In the genomic region with DNA sequence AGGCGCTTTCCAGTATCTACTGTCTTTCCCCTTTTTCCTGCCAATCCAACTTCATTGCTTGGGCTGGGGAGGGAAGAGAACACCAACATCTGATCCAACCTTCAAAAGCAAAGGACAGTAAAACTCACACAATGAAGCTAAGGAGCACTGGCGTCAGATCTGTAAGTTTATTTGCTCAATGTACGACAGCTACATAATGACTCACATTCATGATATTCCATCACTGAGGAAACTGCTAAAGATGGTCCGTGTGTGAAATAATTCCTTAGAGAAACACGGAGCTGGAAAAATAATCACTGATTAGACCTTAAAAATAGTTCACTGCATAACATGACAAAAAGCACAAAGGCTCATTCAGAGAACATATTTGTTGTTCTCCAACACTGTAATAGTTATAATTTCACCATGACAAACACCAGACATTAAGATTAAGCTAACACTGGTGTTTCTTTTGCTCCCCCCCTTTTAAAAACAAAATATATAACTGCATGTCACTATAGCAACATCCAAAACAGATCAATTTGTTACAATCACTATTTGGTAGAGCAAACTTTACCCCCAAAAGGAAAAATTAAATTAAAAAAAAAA, we compare ENCODE assay signal across 20 cellular contexts. TPM values are rescaled to one million over a fixed set of nuclear protein-coding genes. Genes with fewer than 3 reads are reported as not detected.
DNase-seq lines count a peak whose midpoint lies in the region; ATAC-seq, FAIRE-seq and TF ChIP-seq lines count a peak whose summit lies in the region.
"Had no signal": no experiment of that assay in that cellular context is flagged by ENCODE, and none has a peak within 500 bp of the region (broad histone marks: within the 10 kb centered on the region; RNA-seq: fewer than 3 reads in every experiment).

No MANE protein-coding gene starts in this region.

- H3K27ac Mint-ChIP-seq in endothelial cell (ENCODE audit: unreplicated experiment), result peak overlapping the region; percentile 16

- H3K14ac ChIP-seq in trophoblast cell (ENCODE audit: low read length), result no peak overlapping the region

- no peak for FAIRE-seq in pancreas (lab: Jason Lieb, UNC)
- FAIRE-seq: GM12891 had no signal

- H4K12ac ChIP-seq in trophoblast cell (ENCODE audit: low read depth, low read length), result no peak overlapping the region

- H3K27me3 ChIP-seq in SJSA1 (replicated peaks) (no peaks in the 10 kb centered on the region), pancreas (no peaks in the 10 kb centered on the region), trophoblast cell (ENCODE audit: insufficient read depth, low read length) (no peaks in the 10 kb centered on the region)
- H3K27me3 ChIP-seq: colonic mucosa had no signal

- H2AFZ ChIP-seq in trophoblast cell (ENCODE audit: insufficient read depth, low read length, poor library complexity), result no peak overlapping the region

- H3K4me1 Mint-ChIP-seq in endothelial cell (ENCODE audit: unreplicated experiment), result peaks cover 25% of the 10 kb centered on the region

- H3K36me3 ChIP-seq in SJSA1, result peaks cover 84% of the 10 kb centered on the region
- H3K36me3 ChIP-seq in pancreas, result peaks cover 0 to 13% (median 9%) of the 10 kb centered on the region in 3 donors
- H3K36me3 ChIP-seq in trophoblast cell (ENCODE audit: control insufficient read depth in 1 of 2, insufficient read depth in 2 of 2, low read length in 2 of 2), result peaks cover 31 to 49% of the 10 kb centered on the region in 2 experiments
- H3K36me3 ChIP-seq: colonic mucosa had no signal

- H3K4me3 Mint-ChIP-seq in endothelial cell (ENCODE audit: unreplicated experiment), result peak overlapping the region; percentile 79

- H3K9me3 ChIP-seq in SJSA1 (replicated peaks) (no peaks in the 10 kb centered on the region), pancreas (no peaks in the 10 kb centered on the region), trophoblast cell (ENCODE audit: insufficient read depth, low read depth, low read length) (no peaks in the 10 kb centered on the region)
- H3K9me3 ChIP-seq: colonic mucosa had no signal

- H3K27ac ChIP-seq in SJSA1 (peak overlapping the region; percentile 35), pancreas (peak overlapping the region; percentile 19 to 67 (median 50)), trophoblast cell (ENCODE audit: low read depth, low read length) (no peak overlapping the region)
- H3K27ac ChIP-seq: colonic mucosa, HL-60 had no signal

- 30 to 43% methylated on average over 5 of the region's 5 CpGs for WGBS in pancreas, 2 donors
- no CpG with 5 or more reads among the region's 5 CpGs for WGBS in trophoblast cell (ENCODE audit: extremely low coverage, insufficient coverage, insufficient read length)

- intact Hi-C loops in pancreas (cut with DNase I), result no loop called here

- no peak overlapping the region for H3K4ac ChIP-seq in trophoblast cell (ENCODE audit: low read depth, low read length)

- no peak for TF ChIP-seq POLR2A in GM18505 (IDR thresholded peaks at IDR 0.05; ENCODE audit: borderline replicate concordance, extremely low read depth, insufficient read depth, insufficient read length)

- H3K4me3 ChIP-seq in SJSA1, result no peak overlapping the region
- H3K4me3 ChIP-seq in pancreas, result no peak overlapping the region
- no peak overlapping the region for H3K4me3 ChIP-seq in trophoblast cell (ENCODE audit: low read depth, low read length)
- H3K4me3 ChIP-seq: colonic mucosa had no signal

- ATAC-seq in pancreas, result peak; percentile 12 to 63 (median 37)
- no peak for ATAC-seq in GM18505 (IDR thresholded peaks at IDR 0.05; ENCODE audit: unreplicated experiment)
- ATAC-seq: Panc1 had no signal

- no peak overlapping the region for H3K18ac ChIP-seq in trophoblast cell (ENCODE audit: low read length)

- H3K79me1 ChIP-seq in trophoblast cell (ENCODE audit: low read length), result no peaks in the 10 kb centered on the region

- no peak overlapping the region for H3K9ac ChIP-seq in trophoblast cell (ENCODE audit: low read length)

- no peak overlapping the region for H4K91ac ChIP-seq in trophoblast cell (ENCODE audit: low read depth, low read length)

- H3K4me1 ChIP-seq in SJSA1 (replicated peaks), result peaks cover 18% of the 10 kb centered on the region
- peaks cover 7 to 18% (median 12%) of the 10 kb centered on the region in 3 donors for H3K4me1 ChIP-seq in pancreas
- H3K4me1 ChIP-seq in trophoblast cell (ENCODE audit: control insufficient read depth in 1 of 2, insufficient read depth in 2 of 2, low read length in 2 of 2), result no peaks in the 10 kb centered on the region
- H3K4me1 ChIP-seq: colonic mucosa had no signal

- no peak overlapping the region for H2AK5ac ChIP-seq in trophoblast cell (ENCODE audit: low read length)

- peaks cover 7% of the 10 kb centered on the region for H3K27me3 Mint-ChIP-seq in endothelial cell (ENCODE audit: unreplicated experiment)

- no peaks in the 10 kb centered on the region for H3K79me2 ChIP-seq in trophoblast cell (ENCODE audit: control insufficient read depth, insufficient read depth, low read length, poor library complexity)

- TF ChIP-seq CTCF in endothelial cell (IDR thresholded peaks at IDR 0.05; ENCODE audit: unreplicated experiment) (no peak), pancreas (IDR thresholded peaks at IDR 0.05) (no peak)

- no peaks in the 10 kb centered on the region for H3K9me3 Mint-ChIP-seq in endothelial cell (ENCODE audit: unreplicated experiment)

- H4K8ac ChIP-seq in trophoblast cell (ENCODE audit: low read depth, low read length), result no peak overlapping the region

- no peak overlapping the region for H2BK120ac ChIP-seq in trophoblast cell (ENCODE audit: insufficient read depth, low read length, poor library complexity)

- DNase-seq in EH (ENCODE audit: low read depth), result peak; percentile 70
- DNase-seq in SJSA1 (ENCODE audit: low read depth in 1 of 2, low spot score in 2 of 2), result peak in 1 of 2 experiments; percentile 72
- DNase-seq in endothelial cell (ENCODE audit: low spot score), result no peak
- DNase-seq in pancreas, result no peak
- no peak for DNase-seq in GOT3 (lab: John Stamatoyannopoulos, UW)
- no peak for DNase-seq in NCI-H2171 (lab: John Stamatoyannopoulos, UW)
- DNase-seq in trophoblast cell, result no peak
- DNase-seq: activated naive CD4-positive, alpha-beta T cell treated with anti-CD3 and anti-CD28 coated beads, Interleukin-2, amount 50 U/mL, for 16 hours; C1 segment of cervical spinal cord; colonic mucosa; DND-41; midbrain; NCI-H187; NCI-H510A treated with DMSO at 0.1 percent for 48 hours; stimulated activated CD4-positive, alpha-beta T cell treated with anti-CD3 and anti-CD28 coated beads, Interleukin-12 subunit alpha, Interleukin-12 subunit beta, amount 100 ng/mL, for 4 hours; T-helper 1 cell had no signal

- H2BK5ac ChIP-seq in trophoblast cell (ENCODE audit: low read depth, low read length, poor library complexity), result no peak overlapping the region

- H3K4me2 ChIP-seq in trophoblast cell (ENCODE audit: low read length), result no peak overlapping the region

- H2BK12ac ChIP-seq in trophoblast cell (ENCODE audit: low read length), result no peak overlapping the region

- peaks cover 36% of the 10 kb centered on the region for H3K36me3 Mint-ChIP-seq in endothelial cell (ENCODE audit: low read depth, unreplicated experiment)

- no peak overlapping the region for H3K23ac ChIP-seq in trophoblast cell (ENCODE audit: low read length)

RNA-seq across cellular contexts. Expression of a gene that starts 24.3 kb away (rescaled TPM):
- total RNA-seq in SJSA1 (2014; rRNA removed; shearing (Covaris generic)), result 119 and 221 TPM in 2 replicates
- 581 TPM for total RNA-seq in endothelial cell (ENCODE audit: unreplicated experiment)
- total RNA-seq in pancreas, result 100 to 1,000 TPM; 106 to 752 (median 138) TPM
- 100 to 1,000 TPM; 160 to 642 TPM for polyA plus RNA-seq in pancreas
- 1,533 and 1,664 TPM in 2 replicates for polyA plus RNA-seq in trophoblast cell (2013)

RNA-seq across cellular contexts. Expression of a gene that starts 32.1 kb away (rescaled TPM):
- 67.0 and 76.1 TPM in 2 replicates for total RNA-seq in SJSA1 (2014; rRNA removed; shearing (Covaris generic))
- total RNA-seq in endothelial cell (ENCODE audit: unreplicated experiment), result 136 TPM
- 10 to 100 TPM; 23.3 to 55.7 (median 38.9) TPM for total RNA-seq in pancreas
- 10 to 100 TPM; 15.7 to 30.9 TPM for polyA plus RNA-seq in pancreas
- polyA plus RNA-seq in trophoblast cell (2013), result 95.3 and 99.5 TPM in 2 replicates
